ENCODE assay signal across 7 cellular contexts in the genomic region with DNA sequence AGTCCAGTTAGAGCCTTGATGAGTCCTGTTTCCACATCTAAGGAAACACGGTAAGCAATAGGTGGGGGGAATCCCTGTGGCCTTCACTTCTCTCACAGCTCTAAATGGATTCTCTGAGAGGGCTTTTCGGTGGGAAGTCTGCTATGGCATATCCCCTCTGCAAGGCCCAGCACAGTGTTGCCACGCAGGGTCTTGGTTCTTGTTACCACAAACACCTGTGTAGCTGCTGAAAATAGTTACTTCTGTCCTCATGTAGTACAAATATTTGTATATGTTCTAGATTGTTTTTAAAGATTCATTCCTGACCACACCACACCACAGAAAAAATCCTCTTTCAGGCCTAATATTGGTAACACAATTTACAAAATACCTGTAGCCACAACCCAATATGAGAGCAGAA. TPM values are rescaled to one million over a fixed set of nuclear protein-coding genes. Genes with fewer than 3 reads are reported as not detected.
"Had no signal": no experiment of that assay in that cellular context is flagged by ENCODE, and none has a peak within 500 bp of the region (broad histone marks: within the 10 kb centered on the region; RNA-seq: fewer than 3 reads in every experiment).

No MANE protein-coding gene starts in this region.

- H2AFZ ChIP-seq: GM23338 had no signal

- H3K27ac ChIP-seq: HL-60 had no signal

- H3K4me2 ChIP-seq: GM23338 had no signal

- ATAC-seq: GM23338, HepG2 had no signal

- H3K4me3 ChIP-seq: GM23338 had no signal

- DNase-seq: H9, HCEC 1CT had no signal

RNA-seq across cellular contexts. Expression of gene ACTA1, which starts 5.6 kb away (rescaled TPM):
- total RNA-seq: HT1080 had no signal
- polyA plus RNA-seq: IgD-negative memory B cell had no signal
